In the genomic region with DNA sequence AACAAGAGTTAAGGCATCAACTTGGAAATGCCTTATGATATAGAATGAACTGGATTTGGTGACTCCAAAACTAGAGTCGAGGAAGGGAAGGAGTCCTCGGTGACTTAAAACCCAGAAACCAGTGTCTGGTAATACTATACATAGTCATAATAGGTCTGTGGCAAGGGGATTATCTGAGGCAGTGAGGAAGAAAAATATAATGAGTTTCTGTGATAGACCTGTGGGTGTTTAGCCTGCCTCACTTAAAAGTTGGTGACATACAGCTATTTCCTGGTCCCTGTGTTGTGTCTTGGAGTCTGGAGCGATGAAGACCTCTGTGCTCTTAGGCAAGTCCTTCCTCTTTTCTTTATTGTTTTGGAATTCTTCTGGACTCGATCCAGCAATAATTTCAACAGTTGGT, we compare ENCODE assay signal across 29 cellular contexts.
"Had no signal": no experiment of that assay in that cellular context is flagged by ENCODE, and none has a peak within 500 bp of the region (broad histone marks: within the 10 kb centered on the region; RNA-seq: fewer than 3 reads in every experiment).

No MANE protein-coding gene starts in this region.

- H3K27ac ChIP-seq: ascending aorta, coronary artery, dorsolateral prefrontal cortex, gastrocnemius medialis, heart left ventricle, VCaP had no signal

- H3K4me3 ChIP-seq: ascending aorta, coronary artery, dorsolateral prefrontal cortex, gastrocnemius medialis, heart left ventricle had no signal

- FAIRE-seq: bronchial epithelial cell, TTC549 had no signal

- H3K4me1 ChIP-seq: ascending aorta, gastrocnemius medialis had no signal

- H3K27me3 ChIP-seq: ascending aorta, dorsolateral prefrontal cortex, gastrocnemius medialis had no signal

- DNase-seq: activated CD4-positive, alpha-beta memory T cell treated with anti-CD3 and anti-CD28 coated beads, Interleukin-2, amount 10 ng/mL, durations not matched to agents 7 days and 5 days; activated CD4-positive, alpha-beta T cell treated with anti-CD3 and anti-CD28 coated beads for 1 hour; activated CD4-positive, alpha-beta T cell treated with anti-CD3 and anti-CD28 coated beads for 4 hours; activated CD4-positive, alpha-beta T cell treated with anti-CD3 and anti-CD28 coated beads, Interleukin-2, amount 10 ng/mL, durations not matched to agents 7 days and 5 days; activated CD4-positive, alpha-beta T cell treated with anti-CD3 and anti-CD28 coated beads, Interleukin-2, amount 50 U/mL, for 4 hours; activated CD8-positive, alpha-beta memory T cell treated with anti-CD3 and anti-CD28 coated beads, Interleukin-2, amount 50 U/mL, for 48 hours; activated gamma-delta T cell; activated naive CD4-positive, alpha-beta T cell; activated naive CD4-positive, alpha-beta T cell treated with anti-CD3 and anti-CD28 coated beads, Interleukin-2, amount 10 ng/mL, durations not matched to agents 7 days and 5 days; activated naive CD8-positive, alpha-beta T cell treated with anti-CD3 and anti-CD28 coated beads, Interleukin-2, amount 10 ng/mL, durations not matched to agents 7 days and 5 days; activated T-cell treated with anti-CD3 and anti-CD28 coated beads for 4 hours; activated T-cell treated with anti-CD3 and anti-CD28 coated beads, Interleukin-2, amount 50 U/mL, for 24 hours; activated T-cell treated with anti-CD3 and anti-CD28 coated beads, Interleukin-2, amount 50 U/mL, for 72 hours; dorsolateral prefrontal cortex; effector memory CD4-positive, alpha-beta T cell; endodermal cell; foreskin fibroblast; gastrocnemius medialis; glutamatergic neuron; heart left ventricle; T-helper 17 cell had no signal

- H3K36me3 ChIP-seq: ascending aorta, gastrocnemius medialis, heart left ventricle had no signal

- ATAC-seq: activated naive CD4-positive, alpha-beta T cell treated with anti-CD3 and anti-CD28 coated beads, Interleukin-2, amount 50 U/mL, for 72 hours; activated T-cell treated with anti-CD3 and anti-CD28 coated beads, Interleukin-2, amount 50 U/mL, for 72 hours; esophagus mucosa; gastrocnemius medialis; heart left ventricle; T-helper 17 cell; WTC11 had no signal

- H3K9me3 ChIP-seq: ascending aorta, gastrocnemius medialis, heart left ventricle had no signal
